ENCODE assay signal across 8 cellular contexts in the genomic region with DNA sequence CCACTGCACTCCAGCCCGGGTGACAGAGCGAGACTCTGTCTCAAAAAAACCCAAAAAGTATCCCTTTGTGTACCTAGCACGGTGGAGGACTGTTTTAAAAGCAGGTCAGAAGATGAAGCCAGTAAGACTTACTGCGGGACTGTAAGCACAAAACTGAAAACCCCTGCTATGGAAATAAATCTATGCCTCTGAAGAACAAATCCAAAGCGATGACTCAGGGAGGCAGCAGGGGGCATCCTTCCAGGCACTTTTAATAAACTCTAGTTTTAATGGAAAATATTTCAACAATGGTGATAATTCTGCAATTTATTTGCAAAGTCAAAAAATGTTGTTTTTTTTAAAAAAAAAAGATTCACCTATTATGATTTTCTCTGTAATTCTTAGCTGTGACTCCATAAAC.
DNase-seq lines count a peak whose midpoint lies in the region; TF ChIP-seq lines count a peak whose summit lies in the region.
"Not testable (repeated sequence)": the region's sequence is repeated elsewhere in the genome, so short reads cannot be mapped to it uniquely, and the experiment has no call there.

No MANE protein-coding gene starts in this region.

- H3K14ac ChIP-seq in H9 (ENCODE audit: insufficient read depth, low read length): not testable (repeated sequence)

- H2BK12ac ChIP-seq in H9 (ENCODE audit: insufficient read length, low read depth, low read length): not testable (repeated sequence)

- not testable (repeated sequence) for H2BK15ac ChIP-seq in H9 (ENCODE audit: low read depth, low read length)

- not testable (repeated sequence) for H3K9me2 ChIP-seq in OCI-LY7 (ENCODE audit: insufficient read depth, low read length)

- not testable (repeated sequence) for H4K5ac ChIP-seq in H9 (ENCODE audit: insufficient read length, low read depth, low read length)

- not testable (repeated sequence) for H3K18ac ChIP-seq in H9 (ENCODE audit: insufficient read length, low read depth, low read length)

- H4K91ac ChIP-seq in H9 (ENCODE audit: insufficient read length, low read depth, low read length): not testable (repeated sequence)

- not testable (repeated sequence) for H2BK5ac ChIP-seq in H9 (ENCODE audit: insufficient read length, low read length)

- not testable (repeated sequence) for H3K4me1 ChIP-seq in H9 (ENCODE audit: insufficient read depth, low read length)
- H3K4me1 ChIP-seq in OCI-LY7 (ENCODE audit: insufficient read depth, low read length, poor library complexity, severe bottlenecking): peaks cover 10% of the 10 kb centered on the region

- TF ChIP-seq CTCF in AG04450 (IDR thresholded peaks at IDR 0.05; ENCODE audit: low read depth, low read length) (peak; percentile 9; the same call in 1 of the 2 replicates), H9 (conservative IDR thresholded peaks at IDR 0.05) (peak; percentile 38; the same call in 2 of the 3 replicates), OCI-LY7 (conservative IDR thresholded peaks at IDR 0.05; ENCODE audit: low read length) (peak; percentile 52; the same call in 1 of the 2 replicates), choroid plexus epithelial cell (conservative IDR thresholded peaks at IDR 0.05; ENCODE audit: low read depth, low read length) (peak; percentile 19), fibroblast of villous mesenchyme (IDR thresholded peaks at IDR 0.05; ENCODE audit: insufficient read depth, low read depth, low read length) (peak; percentile 13), neural crest cell (conservative IDR thresholded peaks at IDR 0.05) (peak; percentile 29), progenitor cell of endocrine pancreas (IDR thresholded peaks at IDR 0.05; ENCODE audit: unreplicated experiment) (peak; percentile 21), type B pancreatic cell (conservative IDR thresholded peaks at IDR 0.05) (peak; percentile 44)

- H3K9ac ChIP-seq in H9 (ENCODE audit: extremely low read depth, insufficient read length, low read length): not testable (repeated sequence)

- DNase-seq in AG04450 (ENCODE audit: low read depth, low spot score); H9; OCI-LY7 (ENCODE audit: low spot score); choroid plexus epithelial cell (ENCODE audit: low read depth); fibroblast of villous mesenchyme (ENCODE audit: low read depth); neural crest cell (ENCODE audit: low read depth, low spot score); progenitor cell of endocrine pancreas (ENCODE audit: low spot score, unreplicated experiment); type B pancreatic cell (ENCODE audit: extremely low spot score, unreplicated experiment): not testable (repeated sequence)

- not testable (repeated sequence) for H4K20me1 ChIP-seq in H9 (ENCODE audit: control insufficient read depth, insufficient read depth, insufficient read length); OCI-LY7 (ENCODE audit: insufficient read depth, low read length)

- H3K27me3 Mint-ChIP-seq in H9 (ENCODE audit: low read depth); neural crest cell (ENCODE audit: low read depth); progenitor cell of endocrine pancreas; type B pancreatic cell: not testable (repeated sequence)

- H3K9me3 Mint-ChIP-seq in H9; neural crest cell; progenitor cell of endocrine pancreas (ENCODE audit: low read depth); type B pancreatic cell: not testable (repeated sequence)

- not testable (repeated sequence) for H2AFZ ChIP-seq in H9 (ENCODE audit: low read length); OCI-LY7 (ENCODE audit: low read length)

- not testable (repeated sequence) for H3K4me1 Mint-ChIP-seq in H9; neural crest cell; progenitor cell of endocrine pancreas (ENCODE audit: low read depth); type B pancreatic cell (ENCODE audit: unreplicated experiment)

- not testable (repeated sequence) for H3K56ac ChIP-seq in H9 (ENCODE audit: insufficient read length, low read depth, low read length)

- H3K27ac ChIP-seq in AG04450 (ENCODE audit: low read depth, low read length); H9 (ENCODE audit: insufficient read length, low read depth, low read length); OCI-LY7 (ENCODE audit: low read depth, low read length, poor library complexity, severe bottlenecking): not testable (repeated sequence)

- not testable (repeated sequence) for H2BK20ac ChIP-seq in H9 (ENCODE audit: low read depth, low read length, poor library complexity, severe bottlenecking)

- not testable (repeated sequence) for H3K4ac ChIP-seq in H9 (ENCODE audit: low read depth, low read length)

- H3K23ac ChIP-seq in H9 (ENCODE audit: insufficient read length, low read depth, low read length): not testable (repeated sequence)

- H4K8ac ChIP-seq in H9 (replicated peaks; ENCODE audit: insufficient read length, low read depth, low read length): not testable (repeated sequence)

- H3K4me3 Mint-ChIP-seq in H9; neural crest cell; progenitor cell of endocrine pancreas (ENCODE audit: low read depth); type B pancreatic cell: not testable (repeated sequence)

- POLR2A ChIA-PET in AG04450 (lab: Yijun Ruan, JAX); OCI-LY7 (lab: Charles Lee): not testable (repeated sequence)

- not testable (repeated sequence) for H3K36me3 Mint-ChIP-seq in H9 (ENCODE audit: insufficient read depth in 1 of 3, low read depth in 3 of 3); neural crest cell (ENCODE audit: low read depth); progenitor cell of endocrine pancreas (ENCODE audit: insufficient read depth); type B pancreatic cell

- not testable (repeated sequence) for H2AK5ac ChIP-seq in H9 (ENCODE audit: insufficient read length, low read length)

- not testable (repeated sequence) for H3K79me2 ChIP-seq in H9 (ENCODE audit: insufficient read depth, low read length); OCI-LY7 (ENCODE audit: insufficient read depth, low read depth, low read length)

- not testable (repeated sequence) for H3K4me3 ChIP-seq in AG04450 (ENCODE audit: low read depth, low read length); OCI-LY7 (ENCODE audit: low read depth, low read length, poor library complexity, severe bottlenecking); choroid plexus epithelial cell (ENCODE audit: low read depth, low read length); fibroblast of villous mesenchyme (ENCODE audit: low read depth, low read length)

- no CpG with 5 or more reads among the region's 5 CpGs for WGBS in H9 (ENCODE audit: extremely low coverage, insufficient read length, low lambda C conversion rate)

- H3K9me3 ChIP-seq in AG04450 (ENCODE audit: control insufficient read depth, insufficient read depth, low read length); H9 (ENCODE audit: control insufficient read depth, low read depth, low read length); OCI-LY7 (ENCODE audit: low read length): not testable (repeated sequence)

- H3K79me1 ChIP-seq in H9 (ENCODE audit: insufficient read depth, low read depth, low read length, poor library complexity, severe bottlenecking): not testable (repeated sequence)

- intact Hi-C loops in OCI-LY7 (cut with micrococcal nuclease; ENCODE audit: unreplicated experiment): not testable (repeated sequence)

- CTCF ChIA-PET in AG04450 (lab: Charles Lee); OCI-LY7 (lab: Charles Lee; ENCODE audit: unreplicated experiment): not testable (repeated sequence)

- H2BK120ac ChIP-seq in H9 (ENCODE audit: low read depth, low read length, poor library complexity, severe bottlenecking): not testable (repeated sequence)

- H3K27ac Mint-ChIP-seq in H9; neural crest cell (ENCODE audit: unreplicated experiment); progenitor cell of endocrine pancreas; type B pancreatic cell: not testable (repeated sequence)

- not testable (repeated sequence) for H3K27me3 ChIP-seq in AG04450 (ENCODE audit: control insufficient read depth, insufficient read depth, low read length); H9 (ENCODE audit: insufficient read depth, low read length)

- not testable (repeated sequence) for H3K4me2 ChIP-seq in H9 (ENCODE audit: insufficient read depth, insufficient read length, low read length); OCI-LY7 (ENCODE audit: low read length)

- H3K23me2 ChIP-seq in H9 (ENCODE audit: insufficient read length, low read depth, low read length, poor library complexity, severe bottlenecking): not testable (repeated sequence)

- BruUV-seq in OCI-LY7 (replicated peaks; lab: Mats Ljungman, UMichigan): not testable (repeated sequence)

- H3K36me3 ChIP-seq in OCI-LY7 (ENCODE audit: insufficient read depth, low read length): not testable (repeated sequence)

- not testable (repeated sequence) for H3T11ph ChIP-seq in H9 (ENCODE audit: low read length)
